ENCODE assay signal across 9 cellular contexts in genomic region chr3:32296251-32297204, GRCh38. TPM values are rescaled to one million over a fixed set of nuclear protein-coding genes. Genes with fewer than 3 reads are reported as not detected.
DNase-seq lines count a peak whose midpoint lies in the region; ATAC-seq and TF ChIP-seq lines count a peak whose summit lies in the region.
"Had no signal": no experiment of that assay in that cellular context is flagged by ENCODE, and none has a peak within 500 bp of the region (broad histone marks: within the 10 kb centered on the region; RNA-seq: fewer than 3 reads in every experiment).

No MANE protein-coding gene starts in this region.

- no peak for ATAC-seq in GM21367 (IDR thresholded peaks at IDR 0.05; ENCODE audit: unreplicated experiment)

- in situ Hi-C loops in mammary epithelial cell (cut with MboI; ENCODE audit: low sequenced_read_pairs in 2 of 2): no loop called here

- H3K27ac ChIP-seq in WERI-Rb-1: no peak overlapping the region
- no peak overlapping the region for H3K27ac ChIP-seq in mammary epithelial cell (ENCODE audit: insufficient read depth, low read depth, low read length)
- H3K27ac ChIP-seq: SK-N-MC had no signal

- H2AFZ ChIP-seq in mammary epithelial cell (ENCODE audit: low read depth, low read length): peak overlapping the region; percentile 54

- dilution Hi-C loops in mammary epithelial cell (cut with HindIII; ENCODE audit: low sequenced_read_pairs): no loop called here

- intact Hi-C loops in mammary epithelial cell (cut with micrococcal nuclease): loop anchor here (1.0 to 2.0 kb wide), 6 partner anchors 38 to 174 kb away; partner anchors contain the start of gene CMTM8

- no peak overlapping the region for H3K9ac ChIP-seq in mammary epithelial cell (ENCODE audit: insufficient read depth, low read length)

- H3K27me3 ChIP-seq in WERI-Rb-1 (ENCODE audit: insufficient read depth, low read depth, severe bottlenecking): no peaks in the 10 kb centered on the region
- H3K27me3 ChIP-seq in mammary epithelial cell (ENCODE audit: insufficient read depth, low read length): no peaks in the 10 kb centered on the region

- CTCF ChIA-PET in mammary epithelial cell (lab: Charles Lee; ENCODE audit: low non-redundant PET): interaction anchor here (0.6 kb wide), 2 partner anchors 120 to 629 kb away, joined by 3 to 7 read pairs; no protein-coding TSS in a partner anchor

- DNase-seq in CD1c-positive myeloid dendritic cell (ENCODE audit: extremely low spot score) (peak; percentile 68), GM20000 (ENCODE audit: low spot score) (peak; percentile 71), NCI-H146 treated with DMSO at 0.1 percent for 48 hours (lab: John Stamatoyannopoulos, UW; ENCODE audit: unreplicated experiment) (peak; percentile 40), WERI-Rb-1 (peak; percentile 51), mammary epithelial cell (peak; percentile 75), inferior parietal cortex (ENCODE audit: extremely low spot score) (peak; percentile 76)
- peak; percentile 13 to 25 for DNase-seq in stimulated activated CD4-positive, alpha-beta T cell treated with anti-CD3 and anti-CD28 coated beads, Interleukin-1b, Interleukin-23, amount 100 ng/mL, for 1 hour (ENCODE audit: low read depth in 2 of 2)

- 5% methylated on average over 7 of the region's 8 CpGs for WGBS in mammary epithelial cell (ENCODE audit: low coverage, missing lambda C conversion rate)

- H3K4me1 ChIP-seq in mammary epithelial cell (ENCODE audit: insufficient read depth, low read length): peaks cover 14% of the 10 kb centered on the region

- TF ChIP-seq CTCF in GM20000 (IDR thresholded peaks at IDR 0.05; ENCODE audit: extremely low read depth, missing control alignments) (peak; percentile 83), WERI-Rb-1 (IDR thresholded peaks at IDR 0.05; ENCODE audit: low read depth, low read length) (peak; percentile 91), mammary epithelial cell (conservative IDR thresholded peaks at IDR 0.05 in 1 of 2, IDR thresholded peaks at IDR 0.05 in 1 of 2; ENCODE audit: extremely low read depth in 1 of 2, insufficient read depth in 1 of 2, low read depth in 1 of 2, low read length in 2 of 2) (peak; percentile 85 to 95)

- peak overlapping the region; percentile 38 for H3K4me2 ChIP-seq in mammary epithelial cell (ENCODE audit: insufficient read depth, low read depth, low read length)

- no peaks in the 10 kb centered on the region for H4K20me1 ChIP-seq in mammary epithelial cell (ENCODE audit: insufficient read depth, low read length)

- H3K4me3 ChIP-seq in WERI-Rb-1 (ENCODE audit: low read depth, low read length): no peak overlapping the region
- no peak overlapping the region for H3K4me3 ChIP-seq in mammary epithelial cell (replicated peaks in 1 of 3; ENCODE audit: insufficient read depth in 1 of 3, low read depth in 2 of 3, low read length in 3 of 3)
- H3K4me3 ChIP-seq: SK-N-MC had no signal

- H3K9me3 ChIP-seq in WERI-Rb-1 (ENCODE audit: severe bottlenecking): no peaks in the 10 kb centered on the region
- H3K9me3 ChIP-seq in mammary epithelial cell (replicated peaks; ENCODE audit: insufficient read depth, low read length): no peaks in the 10 kb centered on the region

- no peaks in the 10 kb centered on the region for H3K36me3 ChIP-seq in WERI-Rb-1
- H3K36me3 ChIP-seq in mammary epithelial cell (ENCODE audit: insufficient read depth, low read length): no peaks in the 10 kb centered on the region

- BruUV-seq in mammary epithelial cell (replicated peaks; lab: Mats Ljungman, UMichigan): no TSS peak

- H3K79me2 ChIP-seq in mammary epithelial cell (ENCODE audit: insufficient read depth, low read length): no peaks in the 10 kb centered on the region

RNA-seq across cellular contexts. Expression of gene CMTM8, which starts 58.0 kb away (rescaled TPM):
- total RNA-seq in mammary epithelial cell: 1 to 10 TPM in 1 of 2 donors, under 1 TPM in 1; 0.67 to 2.9 TPM
- 2.7 TPM for polyA plus RNA-seq in mammary epithelial cell
- polyA minus RNA-seq in mammary epithelial cell: not detected

Comparison
In these comparisons a context has a peak if more than half of its experiments do, and no peak if none do; other contexts are left out.
1. DNase-seq: peak in every context shown above with its lines; median percentile 76 in inferior parietal cortex; 75 in mammary epithelial cell; 71 in GM20000; 68 in CD1c-positive myeloid dendritic cell; 51 in WERI-Rb-1; 40 in NCI-H146 treated with DMSO at 0.1 percent for 48 hours; 19 in stimulated activated CD4-positive, alpha-beta T cell treated with anti-CD3 and anti-CD28 coated beads, Interleukin-1b, Interleukin-23, amount 100 ng/mL, for 1 hour.